In the genomic region with DNA sequence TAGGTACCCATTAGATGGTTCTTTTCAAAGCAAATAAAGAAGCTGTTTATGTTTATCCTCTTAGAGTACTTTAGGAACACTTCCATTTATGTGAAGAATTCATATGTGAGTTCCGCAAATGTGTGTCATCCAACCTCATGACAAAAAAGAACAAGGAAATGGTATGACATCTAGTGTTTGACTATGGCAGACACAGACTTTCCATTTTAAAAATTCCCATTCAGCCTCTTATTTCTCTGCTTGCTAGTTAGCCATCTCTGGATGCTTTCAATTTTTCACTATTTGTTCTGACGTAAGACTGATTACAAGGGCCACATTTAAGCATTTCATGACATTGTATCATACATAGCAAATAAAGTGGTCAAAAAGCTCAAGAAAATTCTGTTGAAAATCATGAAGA, we compare ENCODE assay signal across 33 cellular contexts.
"Had no signal": no experiment of that assay in that cellular context is flagged by ENCODE, and none has a peak within 500 bp of the region (broad histone marks: within the 10 kb centered on the region; RNA-seq: fewer than 3 reads in every experiment).

No MANE protein-coding gene starts in this region.

- H3K27me3 Mint-ChIP-seq: activated CD4-positive, alpha-beta T cell treated with anti-CD3 and anti-CD28 coated beads for 36 hours; activated CD4-positive, alpha-beta T cell treated with anti-CD3 and anti-CD28 coated beads, Interleukin-2, amount 10 ng/mL, durations not matched to agents 7 days and 5 days; activated CD8-positive, alpha-beta T cell treated with anti-CD3 and anti-CD28 coated beads for 36 hours; activated naive CD4-positive, alpha-beta T cell treated with anti-CD3 and anti-CD28 coated beads, Interleukin-2, amount 50 U/mL, for 24 hours; activated naive CD8-positive, alpha-beta T cell treated with anti-CD3 and anti-CD28 coated beads for 36 hours; activated naive CD8-positive, alpha-beta T cell treated with anti-CD3 and anti-CD28 coated beads, Interleukin-2, amount 50 U/mL, for 24 hours; activated T-helper 17 cell treated with anti-CD3 and anti-CD28 coated beads, Interleukin-2, amount 50 U/mL, for 72 hours; brain; dendritic cell treated with granulocyte-macrophage colony-stimulating factor and Interleukin-4, amounts not matched to agents 40 ng/mL and 50 ng/mL, for 4 days had no signal

- DNase-seq: activated CD4-positive, alpha-beta T cell treated with anti-CD3 and anti-CD28 coated beads for 36 hours; activated CD4-positive, alpha-beta T cell treated with anti-CD3 and anti-CD28 coated beads, Interleukin-2, amount 10 ng/mL, durations not matched to agents 7 days and 5 days; activated CD4-positive, alpha-beta T cell treated with anti-CD3 and anti-CD28 coated beads, Interleukin-2, amount 50 U/mL, for 48 hours; activated CD4-positive, CD25-positive, alpha-beta regulatory T cell; activated CD4-positive, CD25-positive, alpha-beta regulatory T cell treated with anti-CD3 and anti-CD28 coated beads, Interleukin-2, amount 50 U/mL, for 72 hours; activated CD8-positive, alpha-beta memory T cell treated with anti-CD3 and anti-CD28 coated beads for 24 hours; activated CD8-positive, alpha-beta T cell treated with anti-CD3 and anti-CD28 coated beads for 36 hours; activated effector memory CD4-positive, alpha-beta T cell treated with anti-CD3 and anti-CD28 coated beads, Interleukin-2, amount 50 U/mL, for 16 hours; activated naive CD4-positive, alpha-beta T cell treated with anti-CD3 and anti-CD28 coated beads for 36 hours; activated naive CD8-positive, alpha-beta T cell treated with anti-CD3 and anti-CD28 coated beads for 36 hours; activated naive CD8-positive, alpha-beta T cell treated with anti-CD3 and anti-CD28 coated beads, Interleukin-2, amount 50 U/mL, for 24 hours; activated T-cell treated with anti-CD3 and anti-CD28 coated beads, Interleukin-2, amount 50 U/mL, for 4 hours; adrenal gland; amygdala; aorta; central memory CD4-positive, alpha-beta T cell; cerebellar nuclear complex; dorsolateral prefrontal cortex; effector memory CD4-positive, alpha-beta T cell; endodermal cell; foreskin keratinocyte; gastrocnemius medialis; glutamatergic neuron; heart left ventricle; T-helper 2 cell had no signal

- H3K4me1 ChIP-seq: adrenal gland, breast epithelium, foreskin keratinocyte, gastrocnemius medialis, heart left ventricle had no signal

- H3K9me3 ChIP-seq: adrenal gland, breast epithelium, gastrocnemius medialis, heart left ventricle had no signal

- H3K27me3 ChIP-seq: adrenal gland, breast epithelium, cardiac muscle cell, dorsolateral prefrontal cortex, foreskin keratinocyte, gastrocnemius medialis, heart left ventricle had no signal

- ATAC-seq: activated CD4-positive, alpha-beta T cell treated with anti-CD3 and anti-CD28 coated beads for 36 hours; activated CD8-positive, alpha-beta T cell treated with anti-CD3 and anti-CD28 coated beads for 36 hours; activated naive CD8-positive, alpha-beta T cell treated with anti-CD3 and anti-CD28 coated beads, Interleukin-2, amount 50 U/mL, for 24 hours; activated T-cell treated with anti-CD3 and anti-CD28 coated beads, Interleukin-2, amount 50 U/mL, for 4 hours; activated T-helper 17 cell treated with anti-CD3 and anti-CD28 coated beads, Interleukin-2, amount 50 U/mL, for 72 hours; esophagus mucosa; foreskin keratinocyte; heart left ventricle had no signal

- H3K27ac Mint-ChIP-seq: activated CD4-positive, alpha-beta T cell treated with anti-CD3 and anti-CD28 coated beads for 36 hours; activated CD4-positive, alpha-beta T cell treated with anti-CD3 and anti-CD28 coated beads, Interleukin-2, amount 10 ng/mL, durations not matched to agents 7 days and 5 days; activated CD8-positive, alpha-beta T cell treated with anti-CD3 and anti-CD28 coated beads for 36 hours; activated naive CD4-positive, alpha-beta T cell treated with anti-CD3 and anti-CD28 coated beads for 36 hours; activated naive CD4-positive, alpha-beta T cell treated with anti-CD3 and anti-CD28 coated beads, Interleukin-2, amount 50 U/mL, for 24 hours; activated naive CD8-positive, alpha-beta T cell treated with anti-CD3 and anti-CD28 coated beads for 36 hours; activated naive CD8-positive, alpha-beta T cell treated with anti-CD3 and anti-CD28 coated beads, Interleukin-2, amount 50 U/mL, for 24 hours; activated T-helper 17 cell treated with anti-CD3 and anti-CD28 coated beads, Interleukin-2, amount 50 U/mL, for 72 hours; dendritic cell treated with granulocyte-macrophage colony-stimulating factor and Interleukin-4, amounts not matched to agents 40 ng/mL and 50 ng/mL, for 4 days; endodermal cell had no signal

- H3K27ac ChIP-seq: adrenal gland, breast epithelium, cardiac muscle cell, coronary artery, dorsolateral prefrontal cortex, foreskin keratinocyte, heart left ventricle had no signal

- H3K9me3 Mint-ChIP-seq: activated CD4-positive, alpha-beta T cell treated with anti-CD3 and anti-CD28 coated beads, Interleukin-2, amount 10 ng/mL, durations not matched to agents 7 days and 5 days; activated CD8-positive, alpha-beta T cell treated with anti-CD3 and anti-CD28 coated beads for 36 hours; activated naive CD4-positive, alpha-beta T cell treated with anti-CD3 and anti-CD28 coated beads for 36 hours; activated naive CD4-positive, alpha-beta T cell treated with anti-CD3 and anti-CD28 coated beads, Interleukin-2, amount 50 U/mL, for 24 hours; activated naive CD8-positive, alpha-beta T cell treated with anti-CD3 and anti-CD28 coated beads for 36 hours; activated naive CD8-positive, alpha-beta T cell treated with anti-CD3 and anti-CD28 coated beads, Interleukin-2, amount 50 U/mL, for 24 hours; activated T-cell treated with anti-CD3 and anti-CD28 coated beads, Interleukin-2, amount 50 U/mL, for 4 hours; activated T-helper 17 cell treated with anti-CD3 and anti-CD28 coated beads, Interleukin-2, amount 50 U/mL, for 72 hours; brain; endodermal cell had no signal

- H3K4me1 Mint-ChIP-seq: activated CD4-positive, alpha-beta T cell treated with anti-CD3 and anti-CD28 coated beads for 36 hours; activated CD4-positive, alpha-beta T cell treated with anti-CD3 and anti-CD28 coated beads, Interleukin-2, amount 10 ng/mL, durations not matched to agents 7 days and 5 days; activated naive CD4-positive, alpha-beta T cell treated with anti-CD3 and anti-CD28 coated beads, Interleukin-2, amount 50 U/mL, for 24 hours; activated naive CD8-positive, alpha-beta T cell treated with anti-CD3 and anti-CD28 coated beads, Interleukin-2, amount 50 U/mL, for 24 hours; activated T-helper 17 cell treated with anti-CD3 and anti-CD28 coated beads, Interleukin-2, amount 50 U/mL, for 72 hours; brain had no signal

- H3K4me3 ChIP-seq: adrenal gland, breast epithelium, cardiac muscle cell, coronary artery, dorsolateral prefrontal cortex, gastrocnemius medialis, heart left ventricle had no signal

- H3K4me3 Mint-ChIP-seq: activated CD4-positive, alpha-beta T cell treated with anti-CD3 and anti-CD28 coated beads for 36 hours; activated CD4-positive, alpha-beta T cell treated with anti-CD3 and anti-CD28 coated beads, Interleukin-2, amount 10 ng/mL, durations not matched to agents 7 days and 5 days; activated CD8-positive, alpha-beta T cell treated with anti-CD3 and anti-CD28 coated beads for 36 hours; activated naive CD4-positive, alpha-beta T cell treated with anti-CD3 and anti-CD28 coated beads for 36 hours; activated naive CD4-positive, alpha-beta T cell treated with anti-CD3 and anti-CD28 coated beads, Interleukin-2, amount 50 U/mL, for 24 hours; activated naive CD8-positive, alpha-beta T cell treated with anti-CD3 and anti-CD28 coated beads for 36 hours; activated naive CD8-positive, alpha-beta T cell treated with anti-CD3 and anti-CD28 coated beads, Interleukin-2, amount 50 U/mL, for 24 hours; activated T-cell treated with anti-CD3 and anti-CD28 coated beads, Interleukin-2, amount 50 U/mL, for 4 hours; activated T-helper 17 cell treated with anti-CD3 and anti-CD28 coated beads, Interleukin-2, amount 50 U/mL, for 72 hours; brain; dendritic cell treated with granulocyte-macrophage colony-stimulating factor and Interleukin-4, amounts not matched to agents 40 ng/mL and 50 ng/mL, for 4 days; endodermal cell had no signal
